Comparison of ENCODE assay signal across 18 cellular contexts in the genomic region with DNA sequence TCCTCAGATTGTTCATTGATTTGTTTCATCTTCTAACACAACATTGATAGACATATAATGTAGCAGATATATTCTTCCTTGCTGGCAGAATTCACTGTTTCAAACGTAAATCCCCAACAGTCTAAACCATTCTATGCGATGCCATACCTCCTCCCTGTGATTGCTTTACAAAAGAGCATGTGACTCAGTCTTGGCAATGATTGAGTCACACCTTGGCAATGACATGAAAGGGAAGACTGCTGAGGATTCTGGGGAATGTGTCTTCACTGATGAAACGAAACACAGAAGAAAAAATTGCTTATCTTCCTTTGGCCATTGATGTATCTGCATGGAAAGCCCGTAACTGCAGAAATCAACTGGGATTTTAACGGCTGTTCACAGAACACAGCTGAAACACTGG.
A peak's percentile ranks its signal among the peaks of the same experiment; 100 is the strongest.
DNase-seq lines count a peak whose midpoint lies in the region; ATAC-seq, FAIRE-seq and TF ChIP-seq lines count a peak whose summit lies in the region.
"Had no signal": no experiment of that assay in that cellular context is flagged by ENCODE, and none has a peak within 500 bp of the region (broad histone marks: within the 10 kb centered on the region; RNA-seq: fewer than 3 reads in every experiment).

No MANE protein-coding gene starts in this region.

- H2BK5ac ChIP-seq in trophoblast cell (ENCODE audit: low read depth, low read length, poor library complexity), result no peak overlapping the region

- peaks cover 2% of the 10 kb centered on the region for H3K79me1 ChIP-seq in trophoblast cell (ENCODE audit: low read length)

- no CpG with 5 or more reads among the region's 5 CpGs for WGBS in trophoblast cell (ENCODE audit: extremely low coverage, insufficient coverage, insufficient read length)

- H3K23ac ChIP-seq in trophoblast cell (ENCODE audit: low read length), result no peak overlapping the region

- H4K8ac ChIP-seq in trophoblast cell (ENCODE audit: low read depth, low read length), result no peak overlapping the region

- intact Hi-C loops in endothelial cell of umbilical vein (cut with micrococcal nuclease), result no loop called here
- intact Hi-C loops in mucosa of descending colon (cut with DNase I, micrococcal nuclease), result no loop called here
- intact Hi-C loops in Right ventricle myocardium inferior (cut with DNase I), result no loop called here

- no peak overlapping the region for H3K4me3 ChIP-seq in endothelial cell of umbilical vein (replicated peaks in 1 of 3; ENCODE audit: insufficient read depth in 1 of 3, low read depth in 1 of 3, low read length in 3 of 3)
- H3K4me3 ChIP-seq in trophoblast cell (ENCODE audit: low read depth, low read length), result no peak overlapping the region
- H3K4me3 ChIP-seq in mucosa of descending colon, result no peak overlapping the region
- H3K4me3 ChIP-seq: left ventricle myocardium inferior, SJCRH30, suprapubic skin had no signal

- dilution Hi-C loops in endothelial cell of umbilical vein (cut with MboI; ENCODE audit: extremely low pct_ligation_motif_present, low sequenced_read_pairs), result no loop called here

- TF ChIP-seq POLR2A in endothelial cell of umbilical vein (IDR thresholded peaks at IDR 0.05; ENCODE audit: low read depth, low read length), result no peak

- ATAC-seq in left lobe of liver (no peak), mucosa of descending colon (no peak), GM18520 (IDR thresholded peaks at IDR 0.05; ENCODE audit: unreplicated experiment) (no peak), Right ventricle myocardium inferior (no peak)
- ATAC-seq: activated CD4-positive, alpha-beta T cell treated with anti-CD3 and anti-CD28 coated beads for 36 hours had no signal

- no peak overlapping the region for H3K14ac ChIP-seq in trophoblast cell (ENCODE audit: low read length)

- H2AFZ ChIP-seq in endothelial cell of umbilical vein (ENCODE audit: low read depth, low read length), result no peak overlapping the region
- H2AFZ ChIP-seq in trophoblast cell (ENCODE audit: insufficient read depth, low read length, poor library complexity), result no peak overlapping the region

- CTCF ChIA-PET in endothelial cell of umbilical vein (lab: Charles Lee), result no interaction called here

- no peaks in the 10 kb centered on the region for H3K36me3 ChIP-seq in endothelial cell of umbilical vein (ENCODE audit: control insufficient read depth in 2 of 2, extremely low read depth in 1 of 2, insufficient read depth in 2 of 2, low read length in 2 of 2)
- H3K36me3 ChIP-seq in trophoblast cell (ENCODE audit: control insufficient read depth in 1 of 2, insufficient read depth in 2 of 2, low read length in 2 of 2), result no peaks in the 10 kb centered on the region
- H3K36me3 ChIP-seq in mucosa of descending colon (ENCODE audit: low read depth), result no peaks in the 10 kb centered on the region
- H3K36me3 ChIP-seq: left ventricle myocardium inferior, SJCRH30, suprapubic skin had no signal

- H3K9me3 ChIP-seq in endothelial cell of umbilical vein (replicated peaks; ENCODE audit: control insufficient read depth, insufficient read depth, low read length) (no peaks in the 10 kb centered on the region), trophoblast cell (ENCODE audit: insufficient read depth, low read depth, low read length) (no peaks in the 10 kb centered on the region), mucosa of descending colon (no peaks in the 10 kb centered on the region)
- H3K9me3 ChIP-seq: left ventricle myocardium inferior, SJCRH30, suprapubic skin had no signal

- H3K4me1 ChIP-seq in endothelial cell of umbilical vein (ENCODE audit: control insufficient read depth, extremely low read depth, insufficient read depth, low read length), result no peaks in the 10 kb centered on the region
- H3K4me1 ChIP-seq in trophoblast cell (ENCODE audit: control insufficient read depth in 1 of 2, insufficient read depth in 2 of 2, low read length in 2 of 2), result no peaks in the 10 kb centered on the region
- no peaks in the 10 kb centered on the region for H3K4me1 ChIP-seq in mucosa of descending colon (ENCODE audit: low read depth)
- H3K4me1 ChIP-seq: left ventricle myocardium inferior, SJCRH30, suprapubic skin had no signal

- no peak overlapping the region for H2AK5ac ChIP-seq in trophoblast cell (ENCODE audit: low read length)

- H2BK120ac ChIP-seq in trophoblast cell (ENCODE audit: insufficient read depth, low read length, poor library complexity), result no peak overlapping the region

- H2BK12ac ChIP-seq in trophoblast cell (ENCODE audit: low read length), result no peak overlapping the region

- H3K27ac ChIP-seq in endothelial cell of umbilical vein (ENCODE audit: insufficient read depth, low read depth, low read length) (no peak overlapping the region), trophoblast cell (ENCODE audit: low read depth, low read length) (no peak overlapping the region)
- H3K27ac ChIP-seq: left ventricle myocardium inferior, SJCRH30, suprapubic skin had no signal

- DNase-seq in EH (ENCODE audit: low read depth) (peak; percentile 3), NCI-H226 (peak; percentile 77), endothelial cell of umbilical vein (ENCODE audit: low read depth, low spot score) (no peak), trophoblast cell (peak; percentile 14 to 18), left lobe of liver (ENCODE audit: low spot score) (no peak), mucosa of descending colon (no peak), Right ventricle myocardium inferior (ENCODE audit: missing footprints) (no peak)
- DNase-seq: activated CD4-positive, alpha-beta T cell treated with anti-CD3 and anti-CD28 coated beads for 36 hours; activated gamma-delta T cell treated with Interleukin-2 at 50 U/mL for 16 hours; GOT3; left ventricle myocardium inferior; NCI-H187; NCI-H446 treated with DMSO at 0.1 percent for 48 hours; SJCRH30; stimulated activated CD4-positive, alpha-beta T cell treated with anti-CD3 and anti-CD28 coated beads, Interleukin-4, amount 100 ng/mL, for 24 hours had no signal

- H3K9me1 ChIP-seq in endothelial cell of umbilical vein (replicated peaks; ENCODE audit: control insufficient read depth, extremely low read depth, insufficient read depth, low read length), result no peaks in the 10 kb centered on the region

- H3K27me3 ChIP-seq in endothelial cell of umbilical vein (ENCODE audit: control insufficient read depth in 2 of 2, insufficient read depth in 2 of 2, low read length in 2 of 2) (no peaks in the 10 kb centered on the region), trophoblast cell (ENCODE audit: insufficient read depth, low read length) (no peaks in the 10 kb centered on the region)
- H3K27me3 ChIP-seq: SJCRH30, suprapubic skin had no signal

- H3K18ac ChIP-seq in trophoblast cell (ENCODE audit: low read length), result no peak overlapping the region

- H3K4me2 ChIP-seq in endothelial cell of umbilical vein (ENCODE audit: insufficient read depth, low read length) (no peak overlapping the region), trophoblast cell (ENCODE audit: low read length) (no peak overlapping the region)

- FAIRE-seq in endothelial cell of umbilical vein (lab: Jason Lieb, UNC), result peak; percentile 8
- FAIRE-seq: D721Med had no signal

- H3K4ac ChIP-seq in trophoblast cell (ENCODE audit: low read depth, low read length), result no peak overlapping the region

- no peaks in the 10 kb centered on the region for H4K20me1 ChIP-seq in endothelial cell of umbilical vein (replicated peaks; ENCODE audit: control insufficient read depth, extremely low read depth, insufficient read depth, low read length)

- no peak overlapping the region for H3K9ac ChIP-seq in endothelial cell of umbilical vein (replicated peaks; ENCODE audit: extremely low read depth, insufficient read depth, low read length)
- no peak overlapping the region for H3K9ac ChIP-seq in trophoblast cell (ENCODE audit: low read length)

- POLR2A ChIA-PET in endothelial cell of umbilical vein (lab: Charles Lee), result no interaction called here

- no peak overlapping the region for H4K91ac ChIP-seq in trophoblast cell (ENCODE audit: low read depth, low read length)

- H3K79me2 ChIP-seq in endothelial cell of umbilical vein (ENCODE audit: control insufficient read depth, insufficient read depth, low read length) (no peaks in the 10 kb centered on the region), trophoblast cell (ENCODE audit: control insufficient read depth, insufficient read depth, low read length, poor library complexity) (no peaks in the 10 kb centered on the region)

- no peak for TF ChIP-seq CTCF in endothelial cell of umbilical vein (IDR thresholded peaks at IDR 0.05; ENCODE audit: extremely low read depth in 1 of 2, insufficient read depth in 1 of 2, low read depth in 1 of 2, low read length in 2 of 2)
- TF ChIP-seq CTCF in mucosa of descending colon (IDR thresholded peaks at IDR 0.05), result no peak

- BruUV-seq in endothelial cell of umbilical vein (replicated peaks; lab: Mats Ljungman, UMichigan), result no TSS peak

- H4K12ac ChIP-seq in trophoblast cell (ENCODE audit: low read depth, low read length), result no peak overlapping the region

TF ChIP-seq in endothelial cell of umbilical vein, 7 proteins besides CTCF, POLR2A, EP300 and RAD21:
- TF ChIP-seq EZH2 (IDR thresholded peaks at IDR 0.05; ENCODE audit: borderline replicate concordance, low read depth, low read length, severe bottlenecking), result no peak
- TF ChIP-seq FOS (IDR thresholded peaks at IDR 0.05; ENCODE audit: borderline replicate concordance, insufficient read depth, low read length), result peak; percentile 5
TF ChIP-seq in endothelial cell of umbilical vein: peak in this region for 1.

Comparison
In these comparisons a context has a peak if more than half of its experiments do, and no peak if none do; other contexts are left out.
1. DNase-seq: peak in EH (single experiment), NCI-H226 (single experiment) and trophoblast cell (2 of 2); none in endothelial cell of umbilical vein (single experiment), left lobe of liver (single experiment), mucosa of descending colon (0 of 3) and Right ventricle myocardium inferior (single experiment).